In the genomic region with DNA sequence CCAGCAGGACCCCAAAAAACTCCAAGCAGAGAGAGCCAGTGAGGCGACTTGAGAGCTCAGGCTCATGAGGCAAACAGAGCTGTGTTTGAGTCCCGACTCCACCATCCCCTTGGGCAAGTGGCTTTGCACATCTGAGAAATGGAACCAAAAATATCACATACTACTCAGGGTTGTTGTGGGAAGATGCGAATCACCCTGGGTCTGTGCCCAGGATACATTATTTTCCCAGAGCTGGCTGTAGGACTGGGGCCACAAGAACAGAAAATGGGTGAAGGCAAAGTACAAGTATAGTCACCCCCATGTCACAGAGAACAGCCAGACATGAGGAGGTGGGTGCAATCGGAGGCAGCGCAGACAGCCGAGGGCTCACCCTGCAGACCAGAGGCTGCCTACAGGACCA, we compare ENCODE assay signal across 15 cellular contexts.
DNase-seq lines count a peak whose midpoint lies in the region; ATAC-seq and TF ChIP-seq lines count a peak whose summit lies in the region.
"Had no signal": no experiment of that assay in that cellular context is flagged by ENCODE, and none has a peak within 500 bp of the region (broad histone marks: within the 10 kb centered on the region; RNA-seq: fewer than 3 reads in every experiment).

No MANE protein-coding gene starts in this region.

- no peak for ATAC-seq in effector memory CD8-positive, alpha-beta T cell (replicated peaks)
- no peak for ATAC-seq in GM21786 (IDR thresholded peaks at IDR 0.05; ENCODE audit: unreplicated experiment)
- ATAC-seq: GM23338, K562 had no signal

- H3K4me1 ChIP-seq in BLaER1 treated with 17β-estradiol and CSF1 and Interleukin-3, amounts not matched to agents 10 nM and 100 nM, result peaks cover 0 to 97% (median 67%) of the 10 kb centered on the region in 10 experiments; a peak in 19 of 20 replicates
- H3K4me1 ChIP-seq in sigmoid colon, result peaks cover 0 to 17% (median 0%) of the 10 kb centered on the region in 4 donors
- H3K4me1 ChIP-seq: Caco-2 had no signal

- peaks cover 0 to 76% (median 18%) of the 10 kb centered on the region in 11 experiments; a peak in 14 of 22 replicates for H4K20me1 ChIP-seq in BLaER1 treated with 17β-estradiol and CSF1 and Interleukin-3, amounts not matched to agents 10 nM and 100 nM

- peak overlapping the region in 4 of 11 experiments; percentile 0 to 35 (median 28); a peak in 6 of 22 replicates for H3K27ac ChIP-seq in BLaER1 treated with 17β-estradiol and CSF1 and Interleukin-3, amounts not matched to agents 10 nM and 100 nM
- no peak overlapping the region for H3K27ac ChIP-seq in sigmoid colon

- no peak for TF ChIP-seq CTCF in fibroblast of mammary gland (conservative IDR thresholded peaks at IDR 0.05; ENCODE audit: control insufficient read depth, insufficient read depth, low read depth, low read length)
- TF ChIP-seq CTCF in sigmoid colon (IDR thresholded peaks at IDR 0.05), result no peak

- H3K27me3 ChIP-seq in BLaER1 treated with 17β-estradiol and CSF1 and Interleukin-3, amounts not matched to agents 10 nM and 100 nM, result no peaks in the 10 kb centered on the region
- H3K27me3 ChIP-seq in sigmoid colon, result no peaks in the 10 kb centered on the region

- H3K9me3 Mint-ChIP-seq in effector memory CD8-positive, alpha-beta T cell, result no peaks in the 10 kb centered on the region
- H3K9me3 Mint-ChIP-seq: CD8-positive, alpha-beta memory T cell; GM23338 had no signal

- peaks cover under 1 to 18% (median 5%) of the 10 kb centered on the region in 11 experiments; a peak in 13 of 22 replicates for H3K9me3 ChIP-seq in BLaER1 treated with 17β-estradiol and CSF1 and Interleukin-3, amounts not matched to agents 10 nM and 100 nM (replicated peaks in 1 of 11)
- H3K9me3 ChIP-seq in sigmoid colon, result no peaks in the 10 kb centered on the region
- H3K9me3 ChIP-seq: Caco-2 had no signal

- 93 to 94% methylated on average over 6 of the region's 6 CpGs for WGBS in sigmoid colon, 2 donors

- H3K27ac Mint-ChIP-seq in effector memory CD8-positive, alpha-beta T cell, result peak overlapping the region in 1 of 2 donors; percentile 44
- H3K27ac Mint-ChIP-seq: GM23338 had no signal

- H3K36me3 Mint-ChIP-seq in effector memory CD8-positive, alpha-beta T cell (ENCODE audit: insufficient read depth), result peaks cover 9% of the 10 kb centered on the region
- H3K36me3 Mint-ChIP-seq: CD8-positive, alpha-beta memory T cell had no signal

- TF ChIP-seq POLR2A in sigmoid colon (IDR thresholded peaks at IDR 0.05), result no peak

- H3K4me2 ChIP-seq in BLaER1 treated with 17β-estradiol and CSF1 and Interleukin-3, amounts not matched to agents 10 nM and 100 nM, result peak overlapping the region in 8 of 11 experiments; percentile 0 to 75 (median 26); a peak in 12 of 22 replicates
- H3K4me2 ChIP-seq: GM23338 had no signal

- H3K4me1 Mint-ChIP-seq in effector memory CD8-positive, alpha-beta T cell (ENCODE audit: low read depth in 2 of 2), result peaks cover 6 to 8% of the 10 kb centered on the region in 2 donors
- H3K4me1 Mint-ChIP-seq: CD8-positive, alpha-beta memory T cell had no signal

- H3K4me3 ChIP-seq in BLaER1 treated with 17β-estradiol and CSF1 and Interleukin-3, amounts not matched to agents 10 nM and 100 nM, result no peak overlapping the region
- H3K4me3 ChIP-seq in fibroblast of mammary gland (ENCODE audit: control insufficient read depth, low read depth, low read length) (no peak overlapping the region), sigmoid colon (no peak overlapping the region)
- H3K4me3 ChIP-seq: GM23338, K562 had no signal

- intact Hi-C loops in sigmoid colon (cut with DNase I), result no loop called here

- H3K4me3 Mint-ChIP-seq in effector memory CD8-positive, alpha-beta T cell, result no peak overlapping the region
- H3K4me3 Mint-ChIP-seq: CD8-positive, alpha-beta memory T cell; GM23338 had no signal

- H3K9ac ChIP-seq in BLaER1 treated with 17β-estradiol and CSF1 and Interleukin-3, amounts not matched to agents 10 nM and 100 nM, result no peak overlapping the region; a peak in 1 of 22 replicates

- H3K27me3 Mint-ChIP-seq in effector memory CD8-positive, alpha-beta T cell, result no peaks in the 10 kb centered on the region

- DNase-seq in AG08395 (ENCODE audit: low spot score), result peak; percentile 46
- peak; percentile 50 for DNase-seq in fibroblast of mammary gland (ENCODE audit: low read depth)
- DNase-seq in sigmoid colon, result peak; percentile 22
- DNase-seq in effector memory CD8-positive, alpha-beta T cell, result no peak
- DNase-seq in kidney tubule cell (ENCODE audit: low spot score), result no peak
- DNase-seq: ACHN; Caco-2; CD8-positive, alpha-beta memory T cell; DND-41; GDM1; H7 had no signal

- no peak for TF ChIP-seq EP300 in sigmoid colon (IDR thresholded peaks at IDR 0.05)

- H3K36me3 ChIP-seq in BLaER1 treated with 17β-estradiol and CSF1 and Interleukin-3, amounts not matched to agents 10 nM and 100 nM, result peaks cover 0 to 76% (median 23%) of the 10 kb centered on the region in 11 experiments; a peak in 15 of 22 replicates
- no peaks in the 10 kb centered on the region for H3K36me3 ChIP-seq in sigmoid colon

Comparison
In these comparisons a context has a peak if more than half of its experiments do, and no peak if none do; other contexts are left out.
1. DNase-seq: peak in AG08395 (single experiment), fibroblast of mammary gland (single experiment) and sigmoid colon (single experiment); none in effector memory CD8-positive, alpha-beta T cell (0 of 3) and kidney tubule cell (single experiment).